8 cellular contexts compared by ENCODE assay signal in the genomic region with DNA sequence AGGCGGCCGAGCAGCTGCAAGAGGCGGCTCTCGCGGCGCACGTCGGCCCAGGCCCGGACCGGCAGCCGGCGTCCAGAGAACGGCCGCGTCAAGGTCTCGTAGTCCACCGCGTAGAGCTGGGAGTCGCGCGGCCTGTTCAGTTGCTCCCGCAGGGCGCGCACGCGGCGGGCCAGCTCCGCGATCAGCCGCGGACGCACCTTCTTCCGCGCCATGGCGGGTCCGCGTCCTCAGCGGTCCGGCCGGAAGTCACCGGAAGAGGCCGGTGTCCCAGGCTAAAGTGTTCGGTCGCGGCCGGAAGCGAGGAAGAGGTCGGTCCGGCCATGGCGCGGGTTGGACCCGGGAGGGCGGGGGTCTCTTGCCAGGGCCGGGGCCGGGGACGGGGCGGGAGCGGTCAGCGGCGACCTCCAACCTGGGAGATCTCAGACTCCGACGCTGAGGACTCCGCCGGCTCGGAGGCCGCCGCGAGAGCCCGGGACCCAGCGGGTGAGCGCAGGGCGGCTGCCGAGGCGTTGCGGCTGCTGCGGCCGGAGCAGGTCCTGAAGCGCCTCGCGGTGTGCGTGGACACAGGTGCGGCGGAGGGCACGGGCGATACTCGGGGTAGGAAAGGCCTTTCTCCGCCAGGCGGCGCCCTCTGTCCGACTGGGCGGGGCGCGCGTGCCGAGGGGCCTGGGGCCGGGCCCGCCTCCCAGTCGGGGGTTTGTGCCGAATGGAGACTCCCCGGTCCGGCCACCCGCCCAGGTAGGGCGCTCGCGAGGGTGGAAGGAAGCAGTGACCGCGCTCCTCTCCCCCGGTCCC. TPM values are rescaled to one million over a fixed set of nuclear protein-coding genes. Genes with fewer than 3 reads are reported as not detected.
DNase-seq lines count a peak whose midpoint lies in the region; ATAC-seq, FAIRE-seq and TF ChIP-seq lines count a peak whose summit lies in the region.

Gene MRPS34 (minus strand): TSS at position 227 of the 795 bp plus-strand sequence. CDS start 15 bp downstream, at position 212.

- H3K9me3 Mint-ChIP-seq in HFFc6 (no peaks in the 10 kb centered on the region), astrocyte (ENCODE audit: unreplicated experiment) (no peaks in the 10 kb centered on the region)

- H3K4me1 ChIP-seq in astrocyte (ENCODE audit: insufficient read depth, low read length) (peaks cover 26% of the 10 kb centered on the region), hepatocyte (ENCODE audit: insufficient read depth) (peaks cover 29% of the 10 kb centered on the region)

- H3K36me3 Mint-ChIP-seq in HFFc6 (ENCODE audit: low read depth) (peaks cover 8% of the 10 kb centered on the region), astrocyte (ENCODE audit: low read depth, unreplicated experiment) (no peaks in the 10 kb centered on the region)

- H3K79me2 ChIP-seq in astrocyte (ENCODE audit: insufficient read depth, low read length) (peaks cover 39% of the 10 kb centered on the region), hepatocyte (peaks cover 34% of the 10 kb centered on the region)

- peaks cover 20% of the 10 kb centered on the region for H3K27me3 Mint-ChIP-seq in HFFc6 (ENCODE audit: insufficient read depth)
- no peaks in the 10 kb centered on the region for H3K27me3 Mint-ChIP-seq in astrocyte (ENCODE audit: low read depth, unreplicated experiment)

- peak within 1 kb of the TSS; percentile 91 for H3K9ac ChIP-seq in astrocyte (ENCODE audit: low read length)

- H3K27me3 ChIP-seq in astrocyte (ENCODE audit: insufficient read depth, low read length) (no peaks in the 10 kb centered on the region), hepatocyte (no peaks in the 10 kb centered on the region)

- H2AFZ ChIP-seq in astrocyte (ENCODE audit: low read depth, low read length) = peak within 1 kb of the TSS; percentile 80
- peak within 1 kb of the TSS; percentile 80 for H2AFZ ChIP-seq in hepatocyte

- H3K27ac Mint-ChIP-seq in HFFc6 (peak within 1 kb of the TSS; percentile 93), astrocyte (ENCODE audit: unreplicated experiment) (peak within 1 kb of the TSS; percentile 98)

- H3K4me1 Mint-ChIP-seq in HFFc6 (ENCODE audit: low read depth) (peaks cover 17% of the 10 kb centered on the region), astrocyte (ENCODE audit: low read depth, unreplicated experiment) (peaks cover 6% of the 10 kb centered on the region)

- peak within 1 kb of the TSS; percentile 71 for H3K27ac ChIP-seq in astrocyte (ENCODE audit: low read depth, low read length)
- H3K27ac ChIP-seq in hepatocyte = peak within 1 kb of the TSS; percentile 98

- no peak for FAIRE-seq in astrocyte (lab: Jason Lieb, UNC)

- H3K36me3 ChIP-seq in astrocyte (ENCODE audit: insufficient read depth, low read length) = no peaks in the 10 kb centered on the region
- no peaks in the 10 kb centered on the region for H3K36me3 ChIP-seq in hepatocyte (replicated peaks; ENCODE audit: insufficient read depth, low read depth)

- H3K4me2 ChIP-seq in astrocyte (ENCODE audit: low read length) = peak within 1 kb of the TSS; percentile 91
- H3K4me2 ChIP-seq in hepatocyte = peak within 1 kb of the TSS; percentile 100

- no peaks in the 10 kb centered on the region for H3K9me2 ChIP-seq in hepatocyte (replicated peaks; ENCODE audit: insufficient read depth)

- ATAC-seq in HG02884 (IDR thresholded peaks at IDR 0.05; ENCODE audit: unreplicated experiment) = no peak

- DNase-seq in GDM1 (lab: John Stamatoyannopoulos, UW) = peak; percentile 66
- peak; percentile 74 for DNase-seq in HFFc6
- peak; percentile 39 for DNase-seq in NCI-H1694 treated with DMSO at 0.1 percent for 48 hours (lab: John Stamatoyannopoulos, UW)
- peak; percentile 57 for DNase-seq in T-helper 22 cell (ENCODE audit: low read depth)
- peak; percentile 75 for DNase-seq in astrocyte (ENCODE audit: low read depth)
- peak; percentile 93 for DNase-seq in hepatocyte (ENCODE audit: low spot score)
- DNase-seq in retinal pigment epithelial cell (ENCODE audit: low read depth) = peak; percentile 48

- TF ChIP-seq CTCF in HFFc6 (IDR thresholded peaks at IDR 0.05) = peak; percentile 96
- TF ChIP-seq CTCF in astrocyte (IDR thresholded peaks at IDR 0.05; ENCODE audit: insufficient read depth, low read depth, low read length) = peak; percentile 21
- TF ChIP-seq CTCF in hepatocyte (IDR thresholded peaks at IDR 0.05; ENCODE audit: poor library complexity) = peak; percentile 84
- peak; percentile 66 for TF ChIP-seq CTCF in retinal pigment epithelial cell (conservative IDR thresholded peaks at IDR 0.05; ENCODE audit: low read depth, low read length)

- H3K9me3 ChIP-seq in astrocyte (ENCODE audit: insufficient read depth, low read depth, low read length) (no peaks in the 10 kb centered on the region), hepatocyte (ENCODE audit: low read depth) (no peaks in the 10 kb centered on the region)

- H4K20me1 ChIP-seq in astrocyte (ENCODE audit: insufficient read depth, low read length) (peaks cover 48% of the 10 kb centered on the region), hepatocyte (ENCODE audit: insufficient read depth, poor library complexity, severe bottlenecking) (peaks cover 20% of the 10 kb centered on the region)

- H3K4me3 ChIP-seq in astrocyte (ENCODE audit: insufficient read depth, low read depth, low read length) (peak within 1 kb of the TSS; percentile 66), hepatocyte (peak within 1 kb of the TSS; percentile 88), retinal pigment epithelial cell (ENCODE audit: low read length) (peak within 1 kb of the TSS; percentile 67)

- WGBS in hepatocyte (ENCODE audit: low lambda C conversion rate, missing lambda C conversion rate) = 1% methylated on average over 53 of the region's 108 CpGs

- H3K4me3 Mint-ChIP-seq in HFFc6 = peak within 1 kb of the TSS; percentile 95
- peak within 1 kb of the TSS; percentile 91 for H3K4me3 Mint-ChIP-seq in astrocyte (ENCODE audit: unreplicated experiment)

RNA-seq across cellular contexts. Expression of gene MRPS34, which starts in this region (rescaled TPM):
- total RNA-seq in HFFc6 (2021; fragmentation: NEBNext Ultra II Directional; extraction: Animal tissue kit (Norgen Biotek cat#: 25700)) = 100 to 1,000 TPM; 122 to 161 (median 132) TPM
- 74.0 and 80.2 TPM in 2 replicates for total RNA-seq in astrocyte
- 115 and 116 TPM in 2 replicates for total RNA-seq in hepatocyte
- 155 TPM in 2 replicates for polyA plus RNA-seq in hepatocyte

Comparison
In these comparisons a context has a peak if more than half of its experiments do, and no peak if none do; other contexts are left out.
1. DNase-seq: peak in every context shown above with its lines; median percentile 93 in hepatocyte; 75 in astrocyte; 74 in HFFc6; 66 in GDM1; 57 in T-helper 22 cell; 48 in retinal pigment epithelial cell; 39 in NCI-H1694 treated with DMSO at 0.1 percent for 48 hours.
2. CTCF ChIP-seq: peak in every context shown above with its lines; median percentile 96 in HFFc6; 84 in hepatocyte; 66 in retinal pigment epithelial cell; 21 in astrocyte.